Comparison of ENCODE assay signal across 26 cellular contexts in the genomic region with DNA sequence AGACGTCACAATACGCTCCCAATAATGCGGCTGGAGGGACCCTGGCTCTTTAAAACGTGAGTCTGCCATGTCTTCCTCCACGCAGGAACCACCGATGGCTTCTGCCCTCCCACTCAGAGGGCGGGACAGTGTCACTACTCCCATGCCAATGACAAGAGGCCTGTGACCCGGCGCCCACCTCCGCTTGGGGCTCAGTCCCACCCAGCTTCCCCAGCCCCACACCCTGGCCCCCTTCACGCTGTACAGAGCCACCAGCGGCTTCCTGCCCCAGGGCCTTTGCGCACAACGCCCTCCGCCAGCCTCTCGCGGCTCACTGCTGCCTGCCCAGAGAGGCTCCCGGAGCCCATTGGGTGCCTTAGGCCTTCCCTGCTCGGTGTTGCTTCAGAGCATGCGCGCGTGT. TPM values are rescaled to one million over a fixed set of nuclear protein-coding genes. Genes with fewer than 3 reads are reported as not detected.
DNase-seq lines count a peak whose midpoint lies in the region; ATAC-seq, FAIRE-seq and TF ChIP-seq lines count a peak whose summit lies in the region.
"Had no signal": no experiment of that assay in that cellular context is flagged by ENCODE, and none has a peak within 500 bp of the region (broad histone marks: within the 10 kb centered on the region; RNA-seq: fewer than 3 reads in every experiment).

No MANE protein-coding gene starts in this region.

- no peak overlapping the region for H3K4me2 ChIP-seq in K562 (ENCODE audit: insufficient read depth, low read length)
- H3K4me2 ChIP-seq: BLaER1 had no signal

- H2AFZ ChIP-seq in K562 (ENCODE audit: low read depth, low read length), result no peak overlapping the region
- H2AFZ ChIP-seq: GM23248 had no signal

- CTCF ChIA-PET in K562 (lab: Yijun Ruan, JAX; ENCODE audit: low intra/inter-chr PET ratio), result no interaction called here
- CTCF ChIA-PET in Caco-2 (lab: Charles Lee), result no interaction called here

- no peaks in the 10 kb centered on the region for H3K4me1 Mint-ChIP-seq in Caco-2 (ENCODE audit: low read depth, unreplicated experiment)

- POLR2A ChIA-PET in K562 (lab: Yijun Ruan, JAX), result interaction anchor here (0.7 to 1.6 kb wide), 2 partner anchors 19 to 35 kb away, joined by 3 read pairs; no protein-coding TSS in a partner anchor
- POLR2A ChIA-PET in Caco-2 (lab: Charles Lee), result no interaction called here

- TF ChIP-seq CTCF in K562 (IDR thresholded peaks at IDR 0.05 in 2 of 3, conservative IDR thresholded peaks at IDR 0.05 in 1 of 3; ENCODE audit: insufficient read depth in 2 of 3, low read depth in 1 of 3, low read length in 3 of 3) (no peak), mucosa of descending colon (IDR thresholded peaks at IDR 0.05) (no peak), Caco-2 (IDR thresholded peaks at IDR 0.05; ENCODE audit: insufficient read depth in 1 of 2, low read depth in 1 of 2, low read length in 1 of 2, severe bottlenecking in 1 of 2, unreplicated experiment in 1 of 2) (no peak)

- no peak overlapping the region for H3K27ac Mint-ChIP-seq in Caco-2 (ENCODE audit: unreplicated experiment)
- H3K27ac Mint-ChIP-seq: CD4-positive, alpha-beta T cell had no signal

- H3K9ac ChIP-seq in K562 (ENCODE audit: insufficient read depth in 1 of 2, low read depth in 2 of 2, low read length in 2 of 2), result no peak overlapping the region
- H3K9ac ChIP-seq: BLaER1, GM23248 had no signal

- H3K36me3 ChIP-seq in K562 (ENCODE audit: control insufficient read depth, insufficient read depth, low read length) (no peaks in the 10 kb centered on the region), mucosa of descending colon (ENCODE audit: low read depth) (no peaks in the 10 kb centered on the region), aorta (ENCODE audit: control insufficient read depth in 1 of 2, insufficient read depth in 2 of 2, low read length in 1 of 2) (no peaks in the 10 kb centered on the region), Caco-2 (ENCODE audit: control insufficient read depth, insufficient read depth, low read length) (no peaks in the 10 kb centered on the region)
- H3K36me3 ChIP-seq: BLaER1 had no signal

- H3K9me3 ChIP-seq in K562 (replicated peaks; ENCODE audit: control insufficient read depth, insufficient read depth, low read depth, low read length) (no peaks in the 10 kb centered on the region), mucosa of descending colon (no peaks in the 10 kb centered on the region), aorta (ENCODE audit: control insufficient read depth, low read length) (no peaks in the 10 kb centered on the region), Caco-2 (no peaks in the 10 kb centered on the region)
- H3K9me3 ChIP-seq: BLaER1 had no signal

- intact Hi-C loops in left ventricle myocardium superior (cut with micrococcal nuclease) (no loop called here), Right ventricle myocardium inferior (cut with DNase I) (no loop called here), K562 (cut with micrococcal nuclease) (no loop called here), mucosa of descending colon (cut with DNase I, micrococcal nuclease) (no loop called here), aorta (cut with DNase I) (no loop called here), Caco-2 (cut with micrococcal nuclease; ENCODE audit: unreplicated experiment) (no loop called here)

- H3K36me3 Mint-ChIP-seq in Caco-2 (ENCODE audit: insufficient read depth, unreplicated experiment), result no peaks in the 10 kb centered on the region

- H4K20me1 ChIP-seq in K562 (replicated peaks; ENCODE audit: control insufficient read depth, insufficient read depth, low read length), result peaks cover 9% of the 10 kb centered on the region; the same call in 1 of the 2 replicates
- H4K20me1 ChIP-seq: BLaER1 had no signal

- H3K4me1 ChIP-seq in K562 (replicated peaks in 1 of 2; ENCODE audit: control insufficient read depth in 2 of 2, insufficient read depth in 2 of 2, low read length in 2 of 2), result peaks cover 0 to 67% of the 10 kb centered on the region in 2 experiments; a peak in 2 of 5 replicates
- H3K4me1 ChIP-seq in mucosa of descending colon (ENCODE audit: low read depth), result no peaks in the 10 kb centered on the region
- no peaks in the 10 kb centered on the region for H3K4me1 ChIP-seq in aorta (ENCODE audit: control insufficient read depth in 1 of 2, insufficient read depth in 2 of 2, low read length in 2 of 2)
- no peaks in the 10 kb centered on the region for H3K4me1 ChIP-seq in Caco-2

- no peak overlapping the region for H3K4me3 Mint-ChIP-seq in Caco-2 (ENCODE audit: unreplicated experiment)
- H3K4me3 Mint-ChIP-seq: CD4-positive, alpha-beta T cell had no signal

- H3K27ac ChIP-seq in K562 (ENCODE audit: extremely low read depth, low read depth, low read length), result no peak overlapping the region
- H3K27ac ChIP-seq in aorta (ENCODE audit: low read depth in 1 of 2, low read length in 2 of 2), result no peak overlapping the region
- H3K27ac ChIP-seq: BLaER1, GM23248, SK-N-MC had no signal

- in situ Hi-C loops in K562 (cut with MboI), result no loop called here

- TF ChIP-seq RAD21 in K562 (CRISPR knock-in tag; conservative IDR thresholded peaks at IDR 0.05 in 1 of 2, IDR thresholded peaks at IDR 0.05 in 1 of 2), result no peak

- WGBS in K562 (ENCODE audit: insufficient coverage, low coverage, missing lambda C conversion rate), result 43% methylated on average over 16 of the region's 22 CpGs
- 93 to 94% methylated on average over 22 of the region's 22 CpGs for WGBS in aorta, 2 donors

- no peak for TF ChIP-seq EP300 in K562 (IDR thresholded peaks at IDR 0.05; ENCODE audit: low read length)

- no peaks in the 10 kb centered on the region for H3K79me2 ChIP-seq in K562 (ENCODE audit: control insufficient read depth, insufficient read depth, low read length)

- H3K27me3 ChIP-seq in K562 (ENCODE audit: control insufficient read depth in 2 of 2, insufficient read depth in 2 of 2, low read length in 2 of 2) (peaks cover 12 to 47% of the 10 kb centered on the region in 2 experiments), aorta (ENCODE audit: control insufficient read depth in 1 of 2, insufficient read depth in 2 of 2, low read length in 1 of 2) (no peaks in the 10 kb centered on the region), Caco-2 (replicated peaks; ENCODE audit: control insufficient read depth, insufficient read depth, low read length) (no peaks in the 10 kb centered on the region)
- H3K27me3 ChIP-seq: BLaER1 had no signal

- H3K4me3 ChIP-seq in K562, result no peak overlapping the region
- no peak overlapping the region for H3K4me3 ChIP-seq in mucosa of descending colon
- no peak overlapping the region for H3K4me3 ChIP-seq in aorta (ENCODE audit: low read length in 2 of 2)
- no peak overlapping the region for H3K4me3 ChIP-seq in Caco-2 (ENCODE audit: low read depth, low read length)
- H3K4me3 ChIP-seq: BLaER1, GM23248, SK-N-MC had no signal

- H3K9me3 Mint-ChIP-seq in Caco-2 (ENCODE audit: unreplicated experiment), result peaks cover 11% of the 10 kb centered on the region
- H3K9me3 Mint-ChIP-seq: CD4-positive, alpha-beta T cell had no signal

- no peaks in the 10 kb centered on the region for H3K9me1 ChIP-seq in K562 (ENCODE audit: control insufficient read depth, insufficient read depth, low read length)

- FAIRE-seq in K562 (lab: Jason Lieb, UNC) (no peak), urothelium cell line (lab: Jason Lieb, UNC) (no peak)
- FAIRE-seq: GM12892 had no signal

- ATAC-seq in left ventricle myocardium superior, result no peak
- ATAC-seq in Right ventricle myocardium inferior, result no peak
- no peak for ATAC-seq in K562
- no peak for ATAC-seq in mucosa of descending colon
- no peak for ATAC-seq in aorta (ENCODE audit: low FRiP score)

- no peak for TF ChIP-seq POLR2A in K562 (conservative IDR thresholded peaks at IDR 0.05)

- no TSS peak for BruUV-seq in K562 (replicated peaks; lab: Mats Ljungman, UMichigan)
- no TSS peak for BruUV-seq in Caco-2 (replicated peaks; lab: Mats Ljungman, UMichigan)

- H3K27me3 Mint-ChIP-seq in Caco-2 (ENCODE audit: insufficient read depth, unreplicated experiment), result no peaks in the 10 kb centered on the region
- H3K27me3 Mint-ChIP-seq: CD4-positive, alpha-beta T cell had no signal

- DNase-seq in left ventricle myocardium superior (peak; percentile 15), Right ventricle myocardium inferior (ENCODE audit: missing footprints) (no peak), K562 (ENCODE audit: extremely low read depth in 1 of 4, low spot score in 3 of 4) (no peak), mucosa of descending colon (peak in 2 of 3 donors; percentile 14 to 43), aorta (peak; percentile 33 to 66), Caco-2 (no peak), urothelium cell line (ENCODE audit: low spot score) (no peak)
- no peak for DNase-seq in stimulated activated CD4-positive, alpha-beta T cell treated with anti-CD3 and anti-CD28 coated beads, Interleukin-4, amount 100 ng/mL, for 4 hours
- DNase-seq: CD4-positive, alpha-beta T cell; DMS79; EL; GF-D8; GM23248; H7; Karpas-422; NCI-H1092; NCI-H1417 treated with DMSO at 0.1 percent for 48 hours; NCI-H1694 treated with DMSO at 0.1 percent for 48 hours; NCI-H2081; NCI-H2227 treated with DMSO at 0.1 percent for 48 hours; NCI-H526 treated with DMSO at 0.1 percent for 48 hours; RPMI8226; SIG-M5 had no signal

TF ChIP-seq in K562, 482 proteins besides CTCF, POLR2A, EP300 and RAD21 (continues in another document):
- TF ChIP-seq POU5F1 (IDR thresholded peaks at IDR 0.05; ENCODE audit: borderline replicate concordance, low read depth, low read length, partially characterized antibody), result no peak

RNA-seq across cellular contexts. Expression of gene ZNF469, which starts 29.5 kb away (rescaled TPM):
- total RNA-seq in left ventricle myocardium superior (1.0 TPM), Right ventricle myocardium inferior (0.92 TPM), K562 (2014; rRNA removed) (under 0.01 TPM in 1 of 2 replicates, not detected in the other), K562 (2014; rRNA removed; fragmentation: Illumina TruSeq; extraction: Trizol) (not detected in 2 replicates), K562 (2015; rRNA removed; fragmentation: Illumina TruSeq; extraction: Trizol) (not detected in 2 replicates), K562 (2021) (0.02 and 0.04 TPM in 2 replicates), mucosa of descending colon (1 to 10 TPM in 1 of 3 donors, under 1 TPM in 2; 0.35 to 1.4 (median 0.51) TPM), aorta (1 to 10 TPM; 1.9 to 5.2 TPM), Caco-2 (2022) (0.07 and 0.12 TPM in 2 replicates)
- total RNA-seq in K562 (2011; cell fraction: chromatin; rRNA removed; ENCODE audit: low replicate concordance), result 0.04 and 0.09 TPM in 2 replicates
- total RNA-seq in K562 (2011; cell fraction: nucleolus; rRNA removed), result 0.13 and 0.17 TPM in 2 replicates
- under 0.01 and 0.08 TPM in 2 replicates for total RNA-seq in K562 (2011; cell fraction: nucleoplasm; rRNA removed)
- polyA plus RNA-seq in K562 (2011; rRNA removed) (not detected in 2 replicates), K562 (2014; fragmentation: Illumina TruSeq; extraction: Trizol) (0.01 TPM in 1 of 2 replicates, not detected in the other), K562 (2014; fragmentation: Nextera tagmentation; extraction: Ambion mirVana) (not detected), K562 (2014; rRNA removed) (0.01 TPM in 1 of 2 replicates, not detected in the other), aorta (under 1 TPM; 0.38 to 0.54 TPM)
- polyA plus RNA-seq in K562 (2011; cell fraction: cytosol; rRNA removed), result under 0.01 and 0.01 TPM in 2 replicates
- 0.01 and 0.03 TPM in 2 replicates for polyA plus RNA-seq in K562 (2011; cell fraction: nucleus; rRNA removed)
- polyA plus RNA-seq in K562 (2012), result 0.01 TPM in 2 replicates
- polyA minus RNA-seq in K562 (2011; rRNA and poly(A)+ RNA removed), result under 0.01 and 0.04 TPM in 2 replicates
- 0.09 and 0.10 TPM in 2 replicates for polyA minus RNA-seq in K562 (2011; cell fraction: cytosol; rRNA and poly(A)+ RNA removed)
- under 0.01 and 0.11 TPM in 2 replicates for polyA minus RNA-seq in K562 (2011; cell fraction: nucleus; rRNA and poly(A)+ RNA removed)

Comparison
In these comparisons a context has a peak if more than half of its experiments do, and no peak if none do; other contexts are left out.
1. DNase-seq: peak in left ventricle myocardium superior (single experiment), mucosa of descending colon (2 of 3) and aorta (2 of 2); none in Right ventricle myocardium inferior (single experiment), K562 (0 of 4), stimulated activated CD4-positive, alpha-beta T cell treated with anti-CD3 and anti-CD28 coated beads, Interleukin-4, amount 100 ng/mL, for 4 hours (0 of 2), Caco-2 (0 of 2) and urothelium cell line (single experiment).